ENCODE assay signal across 21 cellular contexts in genomic region chr7:107344799-107345198, GRCh38.
"Had no signal": no experiment of that assay in that cellular context is flagged by ENCODE, and none has a peak within 500 bp of the region (broad histone marks: within the 10 kb centered on the region; RNA-seq: fewer than 3 reads in every experiment).

No MANE protein-coding gene starts in this region.

- H3K4me2 ChIP-seq: KMS-11 had no signal

- ATAC-seq: Panc1, PC-3, SK-N-SH treated with all-trans-retinoic acid at 6 μM for 48 hours had no signal

- DNase-seq: Kasumi-1, MM.1S, NCI-H1092 treated with DMSO at 0.1 percent for 48 hours, NCI-H1417, NCI-H1436 treated with DMSO at 0.1 percent for 48 hours, NCI-H1694 treated with DMSO at 0.1 percent for 48 hours, NCI-H1930, NCI-H2081, NCI-H2107, NCI-H226, NCI-H446, NCI-H510A, NCI-H524 treated with DMSO at 0.1 percent for 48 hours, NCI-H69, NCI-H774, PC-3, SHP77 had no signal

- H3K9ac ChIP-seq: KMS-11 had no signal

- H3K27ac ChIP-seq: KMS-11, RWPE1 had no signal
